In the genomic region with DNA sequence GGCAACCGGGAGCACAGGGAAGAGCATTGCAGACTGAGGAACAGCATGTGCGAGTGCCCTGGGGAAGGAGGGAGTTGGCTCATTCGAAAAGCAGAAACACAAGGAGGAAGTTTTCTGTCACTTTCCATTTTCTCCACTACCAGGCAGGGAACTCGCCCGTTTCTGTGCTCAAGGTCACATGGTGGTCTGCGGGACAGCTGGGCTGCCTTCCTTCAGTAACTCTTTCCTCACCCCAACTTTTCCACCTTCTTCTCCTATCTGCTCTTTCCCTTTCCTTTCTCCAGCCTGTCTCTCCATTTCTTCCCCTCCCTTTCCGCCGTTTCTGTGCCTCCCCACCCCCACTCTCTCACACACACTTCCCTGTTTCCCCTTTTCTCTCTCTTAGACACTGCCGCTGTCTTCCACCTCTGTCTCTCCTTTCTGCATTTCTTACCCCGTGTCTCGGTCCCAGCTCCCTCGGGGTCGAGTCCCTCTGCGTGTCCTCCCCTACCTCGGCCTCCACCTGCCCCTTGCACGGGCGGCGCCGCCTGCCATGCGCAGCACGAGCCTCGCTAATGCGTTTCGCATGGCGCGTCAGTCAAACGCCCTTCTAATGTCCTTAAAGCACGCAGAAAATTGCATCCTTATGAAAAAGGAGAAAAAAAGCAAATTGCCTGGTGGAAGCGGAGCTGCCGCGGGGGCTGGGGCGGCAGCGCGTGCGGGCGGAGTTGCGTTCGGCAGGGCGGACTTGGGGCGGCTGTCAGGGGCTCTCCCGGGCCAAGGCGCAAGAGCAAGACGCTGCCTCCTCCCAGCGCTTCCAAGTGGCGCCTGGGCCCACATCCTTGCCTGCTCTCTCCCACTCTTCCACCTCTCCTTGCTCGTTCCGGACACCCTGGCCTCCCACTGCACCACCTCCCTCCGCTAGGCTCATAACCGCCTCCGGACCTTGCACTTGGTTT, we compare ENCODE assay signal across 1 cellular context.
TF ChIP-seq lines count a peak whose summit lies in the region.

No MANE protein-coding gene starts in this region.

TF ChIP-seq in endothelial cell of umbilical vein, 7 proteins besides CTCF, POLR2A, EP300 and RAD21:
- TF ChIP-seq MYC (IDR thresholded peaks at IDR 0.05; ENCODE audit: low read depth, low read length) (no peak), EZH2 (IDR thresholded peaks at IDR 0.05; ENCODE audit: borderline replicate concordance, low read depth, low read length, severe bottlenecking) (peak; percentile 92)
